ENCODE assay signal across 1 cellular context in genomic region chr19:6753178-6754031, GRCh38.
A peak's percentile ranks its signal among the peaks of the same experiment; 100 is the strongest.
TF ChIP-seq lines count a peak whose summit lies in the region.

No MANE protein-coding gene starts in this region.

TF ChIP-seq in HepG2, 621 proteins besides CTCF, POLR2A, EP300 and RAD21 (continued from another document and continues in another):
- peak; percentile 91 for TF ChIP-seq TFDP1 (CRISPR knock-in tag; IDR thresholded peaks at IDR 0.05; ENCODE audit: borderline replicate concordance)
- peak; percentile 96; the same call in 1 of the 2 replicates for TF ChIP-seq ZNF598 (CRISPR knock-in tag; IDR thresholded peaks at IDR 0.05; ENCODE audit: borderline replicate concordance)
- TF ChIP-seq ZNF276 (CRISPR knock-in tag; IDR thresholded peaks at IDR 0.05; ENCODE audit: low read depth), result peak; percentile 77; the same call in 1 of the 2 replicates
- TF ChIP-seq FOXM1 (CRISPR knock-in tag; IDR thresholded peaks at IDR 0.05), result no peak
- peak; percentile 73 for TF ChIP-seq KMT2A (CRISPR knock-in tag; IDR thresholded peaks at IDR 0.05)
- no peak for TF ChIP-seq SIN3B (IDR thresholded peaks at IDR 0.05; ENCODE audit: low read length)
- TF ChIP-seq ZNF720 (CRISPR knock-in tag; IDR thresholded peaks at IDR 0.05), result no peak
- TF ChIP-seq ZNF33A (CRISPR knock-in tag; IDR thresholded peaks at IDR 0.05; ENCODE audit: borderline replicate concordance), result no peak
- peak; percentile 77 for TF ChIP-seq ZNF230 (CRISPR knock-in tag; IDR thresholded peaks at IDR 0.05)
- peak; percentile 66; the same call in 1 of the 2 replicates for TF ChIP-seq ZNF441 (CRISPR knock-in tag; IDR thresholded peaks at IDR 0.05; ENCODE audit: borderline replicate concordance)
- TF ChIP-seq ZNF30 (CRISPR knock-in tag; IDR thresholded peaks at IDR 0.05), result no peak
- TF ChIP-seq RNF2 (conservative IDR thresholded peaks at IDR 0.05; ENCODE audit: low read depth), result 0 out of 2 replicates have a peak, but pooled peaks have one; percentile 44
- no peak for TF ChIP-seq MTA3 (CRISPR knock-in tag; IDR thresholded peaks at IDR 0.05)
- peak; percentile 89 for TF ChIP-seq TBX3 (IDR thresholded peaks at IDR 0.05; ENCODE audit: borderline replicate concordance)
- TF ChIP-seq SMARCE1 (IDR thresholded peaks at IDR 0.05; ENCODE audit: borderline replicate concordance), result no peak
- TF ChIP-seq HNRNPH1 (optimal IDR thresholded peaks at IDR 0.05; ENCODE audit: low read depth, low read length), result no peak
- no peak for TF ChIP-seq ZNF17 (CRISPR knock-in tag; IDR thresholded peaks at IDR 0.05)
- TF ChIP-seq HDAC2 (CRISPR knock-in tag; IDR thresholded peaks at IDR 0.05), result peak; percentile 65
- peak; percentile 94 for TF ChIP-seq YEATS4 (CRISPR knock-in tag; IDR thresholded peaks at IDR 0.05; ENCODE audit: borderline replicate concordance)
- TF ChIP-seq ZBTB2 (CRISPR knock-in tag; IDR thresholded peaks at IDR 0.05; ENCODE audit: low read depth), result 0 out of 2 replicates have a peak, but pooled peaks have one; percentile 45
- 0 out of 2 replicates have a peak, but pooled peaks have one; percentile 33 for TF ChIP-seq ZNF563 (CRISPR knock-in tag; IDR thresholded peaks at IDR 0.05)
- TF ChIP-seq ZNF768 (CRISPR knock-in tag; IDR thresholded peaks at IDR 0.05), result peak; percentile 81; the same call in 1 of the 2 replicates
- no peak for TF ChIP-seq ZNF432 (CRISPR knock-in tag; IDR thresholded peaks at IDR 0.05; ENCODE audit: borderline replicate concordance)
- peak; percentile 87; the same call in 1 of the 2 replicates for TF ChIP-seq ZNF614 (CRISPR knock-in tag; IDR thresholded peaks at IDR 0.05; ENCODE audit: borderline replicate concordance)
- TF ChIP-seq CEBPG (CRISPR knock-in tag; IDR thresholded peaks at IDR 0.05), result peak; percentile 40; the same call in 1 of the 2 replicates
- TF ChIP-seq BCL6 (CRISPR knock-in tag; IDR thresholded peaks at IDR 0.05), result peak; percentile 56
- peak; percentile 78 for TF ChIP-seq THRA (CRISPR knock-in tag; IDR thresholded peaks at IDR 0.05; ENCODE audit: borderline replicate concordance)
- TF ChIP-seq ZNF138 (CRISPR knock-in tag; IDR thresholded peaks at IDR 0.05; ENCODE audit: low read depth), result no peak
- TF ChIP-seq MTA1 (CRISPR knock-in tag; IDR thresholded peaks at IDR 0.05; ENCODE audit: borderline replicate concordance), result peak; percentile 51; the same call in 1 of the 2 replicates
- no peak for TF ChIP-seq PBX3 (CRISPR knock-in tag; IDR thresholded peaks at IDR 0.05; ENCODE audit: borderline replicate concordance)
- TF ChIP-seq MYPOP (CRISPR knock-in tag; IDR thresholded peaks at IDR 0.05), result peak; percentile 92
- TF ChIP-seq SP140L (CRISPR knock-in tag; IDR thresholded peaks at IDR 0.05; ENCODE audit: borderline replicate concordance), result no peak
- TF ChIP-seq SIX4 (CRISPR knock-in tag; IDR thresholded peaks at IDR 0.05), result no peak
- peak; percentile 85 for TF ChIP-seq THAP11 (CRISPR knock-in tag; IDR thresholded peaks at IDR 0.05)
- TF ChIP-seq ZEB1 (IDR thresholded peaks at IDR 0.05; ENCODE audit: insufficient replicate concordance, low read depth), result no peak
- no peak for TF ChIP-seq GRHL1 (CRISPR knock-in tag; conservative IDR thresholded peaks at IDR 0.05)
- TF ChIP-seq MXD4 (CRISPR knock-in tag; IDR thresholded peaks at IDR 0.05), result peak; percentile 95
- TF ChIP-seq KDM6A (CRISPR knock-in tag; IDR thresholded peaks at IDR 0.05; ENCODE audit: low read depth), result no peak; the same call in 1 of the 2 replicates
- TF ChIP-seq MED8 (CRISPR knock-in tag; IDR thresholded peaks at IDR 0.05; ENCODE audit: insufficient replicate concordance), result no peak
- TF ChIP-seq ZNF142 (CRISPR knock-in tag; IDR thresholded peaks at IDR 0.05), result no peak
- TF ChIP-seq ZSCAN31 (CRISPR knock-in tag; IDR thresholded peaks at IDR 0.05; ENCODE audit: low read depth), result peak; percentile 68; the same call in 1 of the 2 replicates
- peak in 1 of 2 experiments; percentile 84; a peak in 2 of 4 replicates for TF ChIP-seq KLF16 (CRISPR knock-in tag; IDR thresholded peaks at IDR 0.05)
- no peak for TF ChIP-seq NFIB (CRISPR knock-in tag; IDR thresholded peaks at IDR 0.05; ENCODE audit: borderline replicate concordance)
- TF ChIP-seq ZNF607 (CRISPR knock-in tag; IDR thresholded peaks at IDR 0.05; ENCODE audit: borderline replicate concordance), result no peak
- TF ChIP-seq JDP2 (CRISPR knock-in tag; IDR thresholded peaks at IDR 0.05; ENCODE audit: borderline replicate concordance), result no peak
- 0 out of 2 replicates have a peak, but pooled peaks have one; percentile 48 for TF ChIP-seq MLXIP (CRISPR knock-in tag; IDR thresholded peaks at IDR 0.05; ENCODE audit: borderline replicate concordance)
- peak; percentile 92; the same call in 1 of the 2 replicates for TF ChIP-seq ZSCAN21 (CRISPR knock-in tag; IDR thresholded peaks at IDR 0.05; ENCODE audit: borderline replicate concordance)
